Comparison of ENCODE assay signal across 20 cellular contexts in genomic region chr7:26624431-26624830, GRCh38.
DNase-seq lines count a peak whose midpoint lies in the region; ATAC-seq, FAIRE-seq and TF ChIP-seq lines count a peak whose summit lies in the region.
"Had no signal": no experiment of that assay in that cellular context is flagged by ENCODE, and none has a peak within 500 bp of the region (broad histone marks: within the 10 kb centered on the region; RNA-seq: fewer than 3 reads in every experiment).

No MANE protein-coding gene starts in this region.

- H2BK120ac ChIP-seq in H1 (replicated peaks; ENCODE audit: low read depth, low read length) (no peak overlapping the region), neuronal stem cell (ENCODE audit: low read depth, low read length) (peak overlapping the region; percentile 33)

- H3K79me1 ChIP-seq in H1 (ENCODE audit: low read depth, low read length), result no peaks in the 10 kb centered on the region
- no peaks in the 10 kb centered on the region for H3K79me1 ChIP-seq in neuronal stem cell (ENCODE audit: low read depth, low read length)

- H3K27ac ChIP-seq in H1 (ENCODE audit: low read depth, low read length) (no peak overlapping the region), neuronal stem cell (replicated peaks; ENCODE audit: low read length) (no peak overlapping the region)
- H3K27ac ChIP-seq: A549, GM23248 had no signal

- no peak overlapping the region for H4K8ac ChIP-seq in H1 (ENCODE audit: extremely low read depth, insufficient read depth, low read length)
- no peak overlapping the region for H4K8ac ChIP-seq in neuronal stem cell (ENCODE audit: low read depth, low read length)

- H3K9me3 ChIP-seq in H1 (ENCODE audit: insufficient read depth in 2 of 2, low read depth in 1 of 2, low read length in 1 of 2), result no peaks in the 10 kb centered on the region
- no peaks in the 10 kb centered on the region for H3K9me3 ChIP-seq in neuronal stem cell (replicated peaks in 1 of 2; ENCODE audit: control insufficient read depth in 2 of 2, insufficient read depth in 1 of 2, low read depth in 1 of 2, low read length in 2 of 2)
- H3K9me3 ChIP-seq: A549 had no signal

- no peak overlapping the region for H3K14ac ChIP-seq in H1 (ENCODE audit: insufficient read length)
- no peak overlapping the region for H3K14ac ChIP-seq in neuronal stem cell (ENCODE audit: low read length)

- H3K79me2 ChIP-seq in H1 (ENCODE audit: control insufficient read depth in 1 of 2, insufficient read depth in 2 of 2, low read length in 2 of 2), result no peaks in the 10 kb centered on the region

- H3K27me3 ChIP-seq in H1 (replicated peaks in 1 of 4; ENCODE audit: control insufficient read depth in 3 of 4, extremely low read depth in 1 of 4, insufficient read depth in 3 of 4, low read length in 3 of 4) (no peaks in the 10 kb centered on the region; a peak in 1 of 7 replicates), neuronal stem cell (ENCODE audit: control insufficient read depth in 3 of 3, insufficient read depth in 3 of 3, low read depth in 1 of 3, low read length in 3 of 3) (peaks cover 0 to 22% (median 0%) of the 10 kb centered on the region in 3 experiments)

- H3K4me2 ChIP-seq in H1 (ENCODE audit: insufficient read depth in 1 of 2, low read depth in 2 of 2, low read length in 2 of 2), result no peak overlapping the region
- no peak overlapping the region for H3K4me2 ChIP-seq in neuronal stem cell (ENCODE audit: insufficient read depth, low read length, poor library complexity, severe bottlenecking)
- H3K4me2 ChIP-seq: A549 had no signal

- H3K4me3 ChIP-seq in H1 (ENCODE audit: extremely low read depth in 1 of 4, insufficient read depth in 2 of 4, low read depth in 3 of 4, low read length in 4 of 4) (no peak overlapping the region), neuronal stem cell (ENCODE audit: low read length in 2 of 2) (no peak overlapping the region)
- H3K4me3 ChIP-seq: A549, GM23248 had no signal

- no peak overlapping the region for H3K4ac ChIP-seq in H1 (replicated peaks; ENCODE audit: insufficient read length, low read depth, low read length)
- no peak overlapping the region for H3K4ac ChIP-seq in neuronal stem cell (ENCODE audit: low read length)

- TF ChIP-seq RAD21 in H1 (IDR thresholded peaks at IDR 0.05 in 1 of 2, conservative IDR thresholded peaks at IDR 0.05 in 1 of 2; ENCODE audit: low read depth in 2 of 2, low read length in 2 of 2), result no peak

- no peak overlapping the region for H3K18ac ChIP-seq in H1 (ENCODE audit: extremely low read depth, low read length)
- H3K18ac ChIP-seq in neuronal stem cell (ENCODE audit: low read length), result peak overlapping the region; percentile 21

- FAIRE-seq in H1 (lab: Jason Lieb, UNC), result no peak
- FAIRE-seq: A549, GM12891, GM18507 had no signal

- DNase-seq in H1 (ENCODE audit: low read depth in 1 of 2, low spot score in 2 of 2) (peak in 1 of 2 experiments; percentile 28), neuronal stem cell (ENCODE audit: low spot score) (no peak), ureter (ENCODE audit: low spot score) (peak; percentile 3), NCI-H2107 treated with DMSO at 0.1 percent for 48 hours (lab: John Stamatoyannopoulos, UW; ENCODE audit: unreplicated experiment) (no peak)
- DNase-seq: 8988T; C1 segment of cervical spinal cord; Calu3; CD4-positive, alpha-beta memory T cell; COR-L47; DMS53; DMS79 treated with DMSO at 0.1 percent for 48 hours; GF-D8; GM23248; H9 had no signal

- TF ChIP-seq EP300 in H1 (IDR thresholded peaks at IDR 0.05; ENCODE audit: borderline replicate concordance in 1 of 2, low read depth in 2 of 2, low read length in 2 of 2), result no peak

- H3K4me1 ChIP-seq in H1 (replicated peaks in 1 of 4; ENCODE audit: control insufficient read depth in 3 of 4, insufficient read depth in 4 of 4, low read length in 3 of 4) (peaks cover 0 to 5% (median 0%) of the 10 kb centered on the region in 4 experiments; a peak in 5 of 7 replicates), neuronal stem cell (ENCODE audit: control insufficient read depth in 2 of 2, insufficient read depth in 1 of 2, low read depth in 1 of 2, low read length in 2 of 2) (peaks cover 0 to 1% of the 10 kb centered on the region in 2 donors)
- H3K4me1 ChIP-seq: A549 had no signal

- 94% methylated on average over 5 of the region's 5 CpGs; no CpG with 5 or more reads in 1 of the 2 experiments for WGBS in H1 (ENCODE audit: extremely low coverage in 1 of 2, insufficient coverage in 1 of 2, insufficient read length in 1 of 2, insufficient replicate concordance in 2 of 2, low coverage in 1 of 2, low lambda C conversion rate in 2 of 2, missing lambda C conversion rate in 1 of 2), 2 experiments
- WGBS in neuronal stem cell (ENCODE audit: extremely low coverage in 2 of 2, insufficient read length in 2 of 2, insufficient replicate concordance in 1 of 2), 2 donors, result no CpG with 5 or more reads among the region's 5 CpGs

- H2AFZ ChIP-seq in H1 (ENCODE audit: low read length) (no peak overlapping the region), neuronal stem cell (ENCODE audit: low read length) (no peak overlapping the region)
- H2AFZ ChIP-seq: GM23248 had no signal

- H2BK12ac ChIP-seq in H1 (ENCODE audit: low read depth, low read length), result no peak overlapping the region
- no peak overlapping the region for H2BK12ac ChIP-seq in neuronal stem cell (ENCODE audit: low read length)

- H3K23ac ChIP-seq in H1 (ENCODE audit: insufficient read length) (no peak overlapping the region), neuronal stem cell (ENCODE audit: low read depth, low read length, poor library complexity) (no peak overlapping the region)

- H3K36me3 ChIP-seq in H1 (ENCODE audit: control insufficient read depth in 2 of 4, insufficient read depth in 4 of 4, low read length in 3 of 4), result no peaks in the 10 kb centered on the region
- H3K36me3 ChIP-seq in neuronal stem cell (replicated peaks in 1 of 2; ENCODE audit: control insufficient read depth in 2 of 2, insufficient read depth in 2 of 2, low read length in 2 of 2), result no peaks in the 10 kb centered on the region

- no peak overlapping the region for H2BK20ac ChIP-seq in H1 (ENCODE audit: low read length)

- H2AK5ac ChIP-seq in H1 (ENCODE audit: low read depth, low read length) (no peak overlapping the region), neuronal stem cell (ENCODE audit: low read depth, low read length) (no peak overlapping the region)

- H3K9ac ChIP-seq in H1 (replicated peaks in 1 of 4; ENCODE audit: extremely low read depth in 1 of 4, low read depth in 3 of 4, low read length in 3 of 4) (no peak overlapping the region), neuronal stem cell (ENCODE audit: low read depth, low read length, poor library complexity) (no peak overlapping the region)
- H3K9ac ChIP-seq: GM23248 had no signal

- no peak for TF ChIP-seq CTCF in H1 (IDR thresholded peaks at IDR 0.05; ENCODE audit: control extremely low read depth in 1 of 3, insufficient read depth in 1 of 3, low read depth in 1 of 3, low read length in 3 of 3)

- H3K23me2 ChIP-seq in H1 (ENCODE audit: low read depth, low read length), result no peaks in the 10 kb centered on the region

- no peaks in the 10 kb centered on the region for H4K20me1 ChIP-seq in H1 (replicated peaks in 1 of 2; ENCODE audit: control insufficient read depth in 1 of 2, insufficient read depth in 2 of 2, low read length in 2 of 2)

- no peak overlapping the region for H4K5ac ChIP-seq in H1 (ENCODE audit: insufficient read length, low read depth, low read length)

- H3K56ac ChIP-seq in H1 (replicated peaks; ENCODE audit: insufficient read length, low read depth, low read length), result no peak overlapping the region

- H2BK15ac ChIP-seq in H1 (ENCODE audit: low read length) (no peak overlapping the region), neuronal stem cell (ENCODE audit: low read length) (no peak overlapping the region)

- no peak for TF ChIP-seq POLR2A in H1 (IDR thresholded peaks at IDR 0.05; ENCODE audit: control extremely low read depth in 1 of 2, low read depth in 2 of 2, low read length in 2 of 2)

- peak overlapping the region; percentile 56 for H4K91ac ChIP-seq in H1 (replicated peaks; ENCODE audit: insufficient read length, low read length)
- H4K91ac ChIP-seq in neuronal stem cell (ENCODE audit: low read depth, low read length, poor library complexity), result no peak overlapping the region

- CTCF ChIA-PET in H1 (lab: Charles Lee; ENCODE audit: partially characterized antibody), result interaction anchor here (1.0 to 1.2 kb wide), 2 partner anchors 10 to 229 kb away, joined by 3 read pairs; no protein-coding TSS in a partner anchor

- ATAC-seq in HG02623 (IDR thresholded peaks at IDR 0.05; ENCODE audit: unreplicated experiment) (no peak), GM18519 (IDR thresholded peaks at IDR 0.05; ENCODE audit: low FRiP score, unreplicated experiment) (no peak)
- ATAC-seq: A549, HCT116 had no signal

- POLR2A ChIA-PET in H1 (lab: Charles Lee; ENCODE audit: partially characterized antibody), result no interaction called here

- H2BK5ac ChIP-seq in H1 (ENCODE audit: low read depth, low read length) (no peak overlapping the region), neuronal stem cell (ENCODE audit: low read length) (no peak overlapping the region)

TF ChIP-seq in H1, 55 proteins besides CTCF, POLR2A, EP300 and RAD21:
- TF ChIP-seq RXRA (IDR thresholded peaks at IDR 0.05; ENCODE audit: insufficient read depth, low read depth, low read length) (no peak), MAX (IDR thresholded peaks at IDR 0.05) (no peak), ASH2L (IDR thresholded peaks at IDR 0.05; ENCODE audit: low read length) (no peak), TBP (IDR thresholded peaks at IDR 0.05; ENCODE audit: low read depth, low read length) (no peak), TEAD4 (IDR thresholded peaks at IDR 0.05; ENCODE audit: low read depth, low read length) (no peak), SAP30 (IDR thresholded peaks at IDR 0.05; ENCODE audit: insufficient read depth, insufficient replicate concordance, low read length) (no peak), KDM1A (IDR thresholded peaks at IDR 0.05; ENCODE audit: borderline replicate concordance, low read length) (no peak), SUZ12 (IDR thresholded peaks at IDR 0.05; ENCODE audit: low read length) (no peak), RFX5 (IDR thresholded peaks at IDR 0.05; ENCODE audit: borderline replicate concordance, low read depth, low read length) (no peak), RBBP5 (IDR thresholded peaks at IDR 0.05; ENCODE audit: borderline replicate concordance, low read depth, low read length) (no peak), EZH2 (IDR thresholded peaks at IDR 0.05; ENCODE audit: low read depth, low read length, severe bottlenecking) (no peak), CBX5 (IDR thresholded peaks at IDR 0.05; ENCODE audit: low read depth, low read length) (no peak), TAF1 (IDR thresholded peaks at IDR 0.05; ENCODE audit: low read depth, low read length) (no peak), CTBP2 (IDR thresholded peaks at IDR 0.05; ENCODE audit: borderline replicate concordance, insufficient read depth, insufficient read length, low read length) (no peak), JUN (IDR thresholded peaks at IDR 0.05; ENCODE audit: low read depth, low read length) (no peak), BRCA1 (IDR thresholded peaks at IDR 0.05; ENCODE audit: low read depth, low read length) (no peak)
